ENCODE assay signal across 30 cellular contexts in genomic region chr16:25823891-25824290, GRCh38.
A peak's percentile ranks its signal among the peaks of the same experiment; 100 is the strongest.
DNase-seq lines count a peak whose midpoint lies in the region; ATAC-seq and TF ChIP-seq lines count a peak whose summit lies in the region.
"Had no signal": no experiment of that assay in that cellular context is flagged by ENCODE, and none has a peak within 500 bp of the region (broad histone marks: within the 10 kb centered on the region; RNA-seq: fewer than 3 reads in every experiment).

No MANE protein-coding gene starts in this region.

- H3K27me3 Mint-ChIP-seq in neural crest cell (ENCODE audit: low read depth): no peaks in the 10 kb centered on the region
- peaks cover 16% of the 10 kb centered on the region for H3K27me3 Mint-ChIP-seq in activated T-helper 17 cell treated with anti-CD3 and anti-CD28 coated beads, Interleukin-2, amount 50 U/mL, for 72 hours

- no peak for TF ChIP-seq POLR2A in gastroesophageal sphincter (IDR thresholded peaks at IDR 0.05)

- peaks cover 6% of the 10 kb centered on the region for H3K36me3 Mint-ChIP-seq in neural crest cell (ENCODE audit: low read depth)
- no peaks in the 10 kb centered on the region for H3K36me3 Mint-ChIP-seq in activated T-helper 17 cell treated with anti-CD3 and anti-CD28 coated beads, Interleukin-2, amount 50 U/mL, for 72 hours (ENCODE audit: low read depth)
- H3K36me3 Mint-ChIP-seq: natural killer cell, T-cell had no signal

- peak overlapping the region; percentile 81 for H3K27ac Mint-ChIP-seq in neural crest cell (ENCODE audit: unreplicated experiment)
- no peak overlapping the region for H3K27ac Mint-ChIP-seq in activated T-helper 17 cell treated with anti-CD3 and anti-CD28 coated beads, Interleukin-2, amount 50 U/mL, for 72 hours
- H3K27ac Mint-ChIP-seq: activated naive CD4-positive, alpha-beta T cell treated with anti-CD3 and anti-CD28 coated beads for 36 hours; HFFc6; natural killer cell; T-cell had no signal

- DNase-seq in Ammon's horn (ENCODE audit: low spot score) (peak; percentile 11), MV-4-11 (lab: John Stamatoyannopoulos, UW) (peak; percentile 5), neural crest cell (ENCODE audit: low read depth, low spot score) (no peak), SJCRH30 (no peak)
- DNase-seq: activated CD4-positive, alpha-beta T cell treated with anti-CD3 and anti-CD28 coated beads, Interleukin-2, amount 50 U/mL, for 4 hours; activated CD4-positive, CD25-positive, alpha-beta regulatory T cell; activated naive CD4-positive, alpha-beta T cell treated with anti-CD3 and anti-CD28 coated beads for 36 hours; brain microvascular endothelial cell; DMS79; effector CD4-positive, alpha-beta T cell; HFFc6; Kasumi-1; left ventricle myocardium superior; natural killer cell; NCI-H1092 treated with DMSO at 0.1 percent for 48 hours; NCI-H187 treated with DMSO at 0.1 percent for 48 hours; NCI-H526 treated with DMSO at 0.1 percent for 48 hours; ovary; Peyer's patch; retina; stimulated activated CD4-positive, alpha-beta T cell treated with anti-CD3 and anti-CD28 coated beads, Interleukin-2, amount 100 ng/mL, for 24 hours; T-cell had no signal

- H3K36me3 ChIP-seq in SJCRH30: no peaks in the 10 kb centered on the region
- no peaks in the 10 kb centered on the region for H3K36me3 ChIP-seq in gastroesophageal sphincter
- H3K36me3 ChIP-seq: BLaER1 treated with 17β-estradiol and CSF1 and Interleukin-3, amounts not matched to agents 10 nM and 100 nM; brain microvascular endothelial cell; ovary; Peyer's patch; SJSA1; tibial nerve had no signal

- H3K4me1 Mint-ChIP-seq in neural crest cell: peaks cover 11% of the 10 kb centered on the region
- H3K4me1 Mint-ChIP-seq in activated T-helper 17 cell treated with anti-CD3 and anti-CD28 coated beads, Interleukin-2, amount 50 U/mL, for 72 hours: no peaks in the 10 kb centered on the region
- H3K4me1 Mint-ChIP-seq: natural killer cell, T-cell had no signal

- peak; percentile 64 for ATAC-seq in esophagus mucosa
- ATAC-seq in GM18867 (IDR thresholded peaks at IDR 0.05; ENCODE audit: unreplicated experiment): no peak
- ATAC-seq in gastroesophageal sphincter: no peak
- no peak for ATAC-seq in activated T-helper 17 cell treated with anti-CD3 and anti-CD28 coated beads, Interleukin-2, amount 50 U/mL, for 72 hours (replicated peaks)
- ATAC-seq: left ventricle myocardium superior, natural killer cell, T-cell had no signal

- WGBS in gastroesophageal sphincter (ENCODE audit: low coverage in 1 of 2), 2 donors: 55 to 67% methylated on average over 1 to 2 of the region's 2 CpGs

- TF ChIP-seq CTCF in neural crest cell (conservative IDR thresholded peaks at IDR 0.05) (no peak), gastroesophageal sphincter (IDR thresholded peaks at IDR 0.05) (no peak)

- no peak overlapping the region for H3K4me3 ChIP-seq in SJCRH30
- H3K4me3 ChIP-seq in gastroesophageal sphincter: no peak overlapping the region
- H3K4me3 ChIP-seq: BLaER1 treated with 17β-estradiol and CSF1 and Interleukin-3, amounts not matched to agents 10 nM and 100 nM; ovary; Peyer's patch; SJSA1; smooth muscle cell; tibial nerve had no signal

- H3K4me1 ChIP-seq in SJCRH30: no peaks in the 10 kb centered on the region
- no peaks in the 10 kb centered on the region for H3K4me1 ChIP-seq in gastroesophageal sphincter
- H3K4me1 ChIP-seq: BLaER1 treated with 17β-estradiol and CSF1 and Interleukin-3, amounts not matched to agents 10 nM and 100 nM; Peyer's patch; SJSA1; tibial nerve had no signal

- H3K27ac ChIP-seq in SJCRH30 (no peak overlapping the region), gastroesophageal sphincter (no peak overlapping the region)
- H3K27ac ChIP-seq: BLaER1 treated with 17β-estradiol and CSF1 and Interleukin-3, amounts not matched to agents 10 nM and 100 nM; brain microvascular endothelial cell; ovary; Peyer's patch; SJSA1; tibial nerve had no signal

- no peaks in the 10 kb centered on the region for H3K27me3 ChIP-seq in SJCRH30
- peaks cover 5% of the 10 kb centered on the region for H3K27me3 ChIP-seq in gastroesophageal sphincter
- H3K27me3 ChIP-seq: BLaER1 treated with 17β-estradiol and CSF1 and Interleukin-3, amounts not matched to agents 10 nM and 100 nM; brain microvascular endothelial cell; ovary; Peyer's patch; SJSA1; tibial nerve had no signal

- H3K9me3 ChIP-seq in SJCRH30 (replicated peaks): no peaks in the 10 kb centered on the region
- H3K9me3 ChIP-seq in gastroesophageal sphincter: no peaks in the 10 kb centered on the region
- H3K9me3 ChIP-seq: BLaER1 treated with 17β-estradiol and CSF1 and Interleukin-3, amounts not matched to agents 10 nM and 100 nM; ovary; Peyer's patch; SJSA1; tibial nerve had no signal

- TF ChIP-seq EP300 in gastroesophageal sphincter (IDR thresholded peaks at IDR 0.05): no peak

- peaks cover 6% of the 10 kb centered on the region for H3K9me3 Mint-ChIP-seq in neural crest cell
- no peaks in the 10 kb centered on the region for H3K9me3 Mint-ChIP-seq in activated T-helper 17 cell treated with anti-CD3 and anti-CD28 coated beads, Interleukin-2, amount 50 U/mL, for 72 hours
- H3K9me3 Mint-ChIP-seq: activated naive CD4-positive, alpha-beta T cell treated with anti-CD3 and anti-CD28 coated beads for 36 hours; natural killer cell; T-cell had no signal

- no peak overlapping the region for H3K4me3 Mint-ChIP-seq in neural crest cell
- H3K4me3 Mint-ChIP-seq in activated T-helper 17 cell treated with anti-CD3 and anti-CD28 coated beads, Interleukin-2, amount 50 U/mL, for 72 hours: no peak overlapping the region
- H3K4me3 Mint-ChIP-seq: activated naive CD4-positive, alpha-beta T cell treated with anti-CD3 and anti-CD28 coated beads for 36 hours; HFFc6; natural killer cell; T-cell had no signal

Comparison
In these comparisons a context has a peak if more than half of its experiments do, and no peak if none do; other contexts are left out.
1. DNase-seq: peak in Ammon's horn (single experiment) and MV-4-11 (single experiment); none in neural crest cell (single experiment) and SJCRH30 (0 of 2).